Comparison of ENCODE assay signal across 2 cellular contexts in genomic region chr9:121643473-121643872, GRCh38.
TF ChIP-seq lines count a peak whose summit lies in the region.

No MANE protein-coding gene starts in this region.

TF ChIP-seq in A549, 52 proteins besides CTCF, POLR2A, EP300 and RAD21:
- TF ChIP-seq, protein P1, sequence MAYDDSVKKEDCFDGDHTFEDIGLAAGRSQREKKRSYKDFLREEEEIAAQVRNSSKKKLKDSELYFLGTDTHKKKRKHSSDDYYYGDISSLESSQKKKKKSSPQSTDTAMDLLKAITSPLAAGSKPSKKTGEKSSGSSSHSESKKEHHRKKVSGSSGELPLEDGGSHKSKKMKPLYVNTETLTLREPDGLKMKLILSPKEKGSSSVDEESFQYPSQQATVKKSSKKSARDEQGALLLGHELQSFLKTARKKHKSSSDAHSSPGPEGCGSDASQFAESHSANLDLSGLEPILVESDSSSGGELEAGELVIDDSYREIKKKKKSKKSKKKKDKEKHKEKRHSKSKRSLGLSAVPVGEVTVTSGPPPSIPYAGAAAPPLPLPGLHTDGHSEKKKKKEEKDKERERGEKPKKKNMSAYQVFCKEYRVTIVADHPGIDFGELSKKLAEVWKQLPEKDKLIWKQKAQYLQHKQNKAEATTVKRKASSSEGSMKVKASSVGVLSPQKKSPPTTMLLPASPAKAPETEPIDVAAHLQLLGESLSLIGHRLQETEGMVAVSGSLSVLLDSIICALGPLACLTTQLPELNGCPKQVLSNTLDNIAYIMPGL (CRISPR knock-in tag; IDR thresholded peaks at IDR 0.05; ENCODE audit: borderline replicate concordance) = no peak
- peak; percentile 93 for TF ChIP-seq ZFP36 (IDR thresholded peaks at IDR 0.05; ENCODE audit: borderline replicate concordance, partially characterized antibody)

TF ChIP-seq in K562, 482 proteins besides CTCF, POLR2A, EP300 and RAD21 (continued from another document):
- 0 out of 2 replicates have a peak, but pooled peaks have one; percentile 15 for TF ChIP-seq BCOR (IDR thresholded peaks at IDR 0.05)
- TF ChIP-seq SRF (CRISPR knock-in tag; IDR thresholded peaks at IDR 0.05) = no peak
- TF ChIP-seq ZNF277 (CRISPR knock-in tag; IDR thresholded peaks at IDR 0.05; ENCODE audit: borderline replicate concordance) = no peak
- peak; percentile 29 for TF ChIP-seq GTF3C2 (IDR thresholded peaks at IDR 0.05; ENCODE audit: borderline replicate concordance, extremely low read depth, insufficient read length)
- TF ChIP-seq ZNF324 (CRISPR knock-in tag; IDR thresholded peaks at IDR 0.05) = no peak
- no peak for TF ChIP-seq THAP12 (CRISPR knock-in tag; IDR thresholded peaks at IDR 0.05)
- peak; percentile 98 for TF ChIP-seq ZFP36 (IDR thresholded peaks at IDR 0.05; ENCODE audit: low read depth, low read length, partially characterized antibody)
- no peak for TF ChIP-seq TAF1 (IDR thresholded peaks at IDR 0.05; ENCODE audit: control insufficient read depth, extremely low read depth, insufficient read depth, low read length, severe bottlenecking)
- peak; percentile 73; the same call in 1 of the 2 replicates for TF ChIP-seq ZNF436 (CRISPR knock-in tag; IDR thresholded peaks at IDR 0.05)
- TF ChIP-seq RBM25 (IDR thresholded peaks at IDR 0.05; ENCODE audit: low read depth, low read length, severe bottlenecking) = peak; percentile 3
- TF ChIP-seq MCM2 (IDR thresholded peaks at IDR 0.05; ENCODE audit: low read depth) = no peak
